In the genomic region with DNA sequence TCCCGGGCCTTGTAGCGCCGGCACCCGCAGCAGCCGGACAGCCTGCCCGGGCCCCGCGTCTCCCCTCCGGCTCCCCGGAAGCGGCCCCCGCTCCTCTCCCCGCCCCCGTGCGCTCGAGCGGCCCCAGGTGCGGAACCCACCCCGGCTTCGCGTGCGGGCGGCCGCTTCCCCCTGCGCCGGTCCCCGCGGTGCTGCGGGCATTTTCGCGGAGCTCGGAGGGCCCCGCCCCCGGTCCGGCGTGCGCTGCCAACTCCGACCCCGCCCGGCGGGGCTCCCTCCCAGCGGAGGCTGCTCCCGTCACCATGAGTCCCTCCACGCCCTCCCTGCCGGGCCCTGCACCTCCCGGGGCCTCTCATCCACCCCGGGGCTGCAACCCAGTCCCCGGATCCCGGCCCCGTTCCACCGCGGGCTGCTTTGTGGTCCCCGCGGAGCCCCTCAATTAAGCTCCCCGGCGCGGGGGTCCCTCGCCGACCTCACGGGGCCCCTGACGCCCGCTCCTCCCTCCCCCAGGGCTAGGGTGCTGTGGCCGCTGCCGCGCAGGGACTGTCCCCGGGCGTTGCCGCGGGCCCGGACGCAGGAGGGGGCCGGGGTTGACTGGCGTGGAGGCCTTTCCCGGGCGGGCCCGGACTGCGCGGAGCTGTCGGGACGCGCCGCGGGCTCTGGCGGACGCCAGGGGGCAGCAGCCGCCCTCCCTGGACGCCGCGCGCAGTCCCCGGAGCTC, we compare ENCODE assay signal across 8 cellular contexts.
A peak's percentile ranks its signal among the peaks of the same experiment; 100 is the strongest.
DNase-seq lines count a peak whose midpoint lies in the region; ATAC-seq lines count a peak whose summit lies in the region.

No MANE protein-coding gene starts in this region.

- POLR2A ChIA-PET in activated naive CD8-positive, alpha-beta T cell treated with anti-CD3 and anti-CD28 coated beads, Interleukin-2, amount 10 ng/mL, durations not matched to agents 7 days and 5 days (lab: Charles Lee), result interaction anchor here (0.8 to 2.5 kb wide), 16 partner anchors 10 to 511 kb away, joined by 3 to 20 read pairs (median 4); a partner anchor contains a TSS

- DNase-seq in ELR (ENCODE audit: low read depth) (peak; percentile 85), KG1 (lab: John Stamatoyannopoulos, UW) (peak; percentile 36), SKM-1 (lab: John Stamatoyannopoulos, UW; ENCODE audit: unreplicated experiment) (peak; percentile 47), left ventricle myocardium superior (peak; percentile 87), sciatic nerve (ENCODE audit: low spot score) (peak; percentile 89)
- DNase-seq in activated naive CD8-positive, alpha-beta T cell treated with anti-CD3 and anti-CD28 coated beads, Interleukin-2, amount 10 ng/mL, durations not matched to agents 7 days and 5 days, result peak; percentile 88

- no peaks in the 10 kb centered on the region for H3K36me3 Mint-ChIP-seq in activated naive CD8-positive, alpha-beta T cell treated with anti-CD3 and anti-CD28 coated beads, Interleukin-2, amount 10 ng/mL, durations not matched to agents 7 days and 5 days

- intact Hi-C loops in left ventricle myocardium superior (cut with micrococcal nuclease), result no loop called here
- intact Hi-C loops in sciatic nerve (cut with DNase I), result no loop called here

- H3K27me3 Mint-ChIP-seq in activated naive CD8-positive, alpha-beta T cell treated with anti-CD3 and anti-CD28 coated beads, Interleukin-2, amount 10 ng/mL, durations not matched to agents 7 days and 5 days, result peaks cover 21% of the 10 kb centered on the region

- no peaks in the 10 kb centered on the region for H3K9me3 Mint-ChIP-seq in activated naive CD8-positive, alpha-beta T cell treated with anti-CD3 and anti-CD28 coated beads, Interleukin-2, amount 10 ng/mL, durations not matched to agents 7 days and 5 days

- H3K4me1 Mint-ChIP-seq in activated naive CD8-positive, alpha-beta T cell treated with anti-CD3 and anti-CD28 coated beads, Interleukin-2, amount 10 ng/mL, durations not matched to agents 7 days and 5 days, result peaks cover 21% of the 10 kb centered on the region

- peak overlapping the region; percentile 87 for H3K27ac Mint-ChIP-seq in activated naive CD8-positive, alpha-beta T cell treated with anti-CD3 and anti-CD28 coated beads, Interleukin-2, amount 10 ng/mL, durations not matched to agents 7 days and 5 days

- peak overlapping the region; percentile 90 for H3K4me3 Mint-ChIP-seq in activated naive CD8-positive, alpha-beta T cell treated with anti-CD3 and anti-CD28 coated beads, Interleukin-2, amount 10 ng/mL, durations not matched to agents 7 days and 5 days

- ATAC-seq in GM21723 (IDR thresholded peaks at IDR 0.05; ENCODE audit: unreplicated experiment) (peak; percentile 51), left ventricle myocardium superior (peak; percentile 70), sciatic nerve (peak; percentile 68), GM18870 (IDR thresholded peaks at IDR 0.05; ENCODE audit: unreplicated experiment) (no peak)
- peak; percentile 55 for ATAC-seq in activated naive CD8-positive, alpha-beta T cell treated with anti-CD3 and anti-CD28 coated beads, Interleukin-2, amount 10 ng/mL, durations not matched to agents 7 days and 5 days (ENCODE audit: low read depth)

Comparison
In these comparisons a context has a peak if more than half of its experiments do, and no peak if none do; other contexts are left out.
1. DNase-seq: peak in every context shown above with its lines; median percentile 89 in sciatic nerve; 88 in activated naive CD8-positive, alpha-beta T cell treated with anti-CD3 and anti-CD28 coated beads, Interleukin-2, amount 10 ng/mL, durations not matched to agents 7 days and 5 days; 87 in left ventricle myocardium superior; 85 in ELR; 47 in SKM-1; 36 in KG1.